ENCODE assay signal across 8 cellular contexts in genomic region chr6:27867941-27868705, GRCh38. TPM values are rescaled to one million over a fixed set of nuclear protein-coding genes. Genes with fewer than 3 reads are reported as not detected.
DNase-seq lines count a peak whose midpoint lies in the region; ATAC-seq and TF ChIP-seq lines count a peak whose summit lies in the region.

No MANE protein-coding gene starts in this region.

- peak overlapping the region; percentile 96 for H3K4me3 Mint-ChIP-seq in activated naive CD8-positive, alpha-beta T cell treated with anti-CD3 and anti-CD28 coated beads for 36 hours
- H3K4me3 Mint-ChIP-seq in natural killer cell: peak overlapping the region; percentile 90

- peak overlapping the region; percentile 60 for H3K4me3 ChIP-seq in MG63

- ATAC-seq in natural killer cell: no peak
- ATAC-seq in GM21528 (IDR thresholded peaks at IDR 0.05; ENCODE audit: low FRiP score, unreplicated experiment): no peak

- peaks cover 2% of the 10 kb centered on the region for H3K9me3 ChIP-seq in MG63

- H3K36me3 Mint-ChIP-seq in activated naive CD8-positive, alpha-beta T cell treated with anti-CD3 and anti-CD28 coated beads for 36 hours: peaks cover 12% of the 10 kb centered on the region
- H3K36me3 Mint-ChIP-seq in natural killer cell: no peaks in the 10 kb centered on the region

- peaks cover 34% of the 10 kb centered on the region for H3K27me3 Mint-ChIP-seq in activated naive CD8-positive, alpha-beta T cell treated with anti-CD3 and anti-CD28 coated beads for 36 hours
- no peaks in the 10 kb centered on the region for H3K27me3 Mint-ChIP-seq in natural killer cell (ENCODE audit: low read depth in 2 of 2)

- peaks cover 1% of the 10 kb centered on the region for H3K9me3 Mint-ChIP-seq in activated naive CD8-positive, alpha-beta T cell treated with anti-CD3 and anti-CD28 coated beads for 36 hours
- H3K9me3 Mint-ChIP-seq in natural killer cell: no peaks in the 10 kb centered on the region

- H3K36me3 ChIP-seq in MG63: no peaks in the 10 kb centered on the region

- H3K4me1 Mint-ChIP-seq in activated naive CD8-positive, alpha-beta T cell treated with anti-CD3 and anti-CD28 coated beads for 36 hours: peaks cover 62% of the 10 kb centered on the region
- H3K4me1 Mint-ChIP-seq in natural killer cell: peaks cover 68 to 70% of the 10 kb centered on the region in 2 donors

- TF ChIP-seq CTCF in natural killer cell (IDR thresholded peaks at IDR 0.05) (no peak), GM13977 (IDR thresholded peaks at IDR 0.05; ENCODE audit: extremely low read depth, insufficient read depth, missing control alignments) (no peak)

- DNase-seq in EH (ENCODE audit: low read depth) (peak; percentile 7), MG63 (no peak), natural killer cell (no peak), GM13977 (ENCODE audit: low spot score) (no peak), pons (ENCODE audit: low spot score) (no peak), NOMO-1 treated with DMSO at 0.1 percent for 48 hours (lab: John Stamatoyannopoulos, UW; ENCODE audit: unreplicated experiment) (no peak)
- no peak for DNase-seq in activated naive CD8-positive, alpha-beta T cell treated with anti-CD3 and anti-CD28 coated beads for 36 hours

- H3K27me3 ChIP-seq in MG63: no peaks in the 10 kb centered on the region

- H3K27ac Mint-ChIP-seq in activated naive CD8-positive, alpha-beta T cell treated with anti-CD3 and anti-CD28 coated beads for 36 hours: peak overlapping the region; percentile 99
- peak overlapping the region; percentile 92 to 94 for H3K27ac Mint-ChIP-seq in natural killer cell

- in situ Hi-C loops in GM13977 (cut with MboI; ENCODE audit: low pct_unique_long_range_greater_than_20kb, low sequenced_read_pairs, unreplicated experiment): no loop called here

- intact Hi-C loops in natural killer cell (cut with micrococcal nuclease): no loop called here

RNA-seq across cellular contexts. Expression of gene OR2B2, which starts 44.1 kb away (rescaled TPM):
- not detected in 2 replicates for total RNA-seq in MG63 (2014; rRNA removed; shearing (Covaris generic); ENCODE audit: low replicate concordance)
- total RNA-seq in activated naive CD8-positive, alpha-beta T cell treated with anti-CD3 and anti-CD28 coated beads for 36 hours: not detected
- not detected for total RNA-seq in natural killer cell
